ENCODE assay signal across 21 cellular contexts in the genomic region with DNA sequence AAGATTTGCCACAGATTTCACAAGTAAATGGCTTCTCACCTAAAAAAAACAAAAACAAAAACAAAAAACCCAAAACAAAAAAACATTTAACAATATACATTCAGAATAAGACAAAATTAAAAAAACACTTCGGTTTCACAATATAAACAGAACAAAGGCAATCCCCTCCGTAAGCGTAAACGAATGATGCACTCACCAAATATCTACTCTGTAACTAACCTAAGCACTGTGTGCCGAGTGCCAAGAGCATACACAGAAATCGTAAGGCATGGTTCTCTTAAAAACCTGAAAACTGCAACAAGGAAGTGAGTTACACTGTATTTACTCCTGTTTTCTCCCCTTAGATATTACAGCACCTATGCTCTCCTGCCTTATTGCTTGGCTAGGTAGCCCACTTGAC. TPM values are rescaled to one million over a fixed set of nuclear protein-coding genes. Genes with fewer than 3 reads are reported as not detected.
DNase-seq lines count a peak whose midpoint lies in the region; ATAC-seq and TF ChIP-seq lines count a peak whose summit lies in the region.
"Had no signal": no experiment of that assay in that cellular context is flagged by ENCODE, and none has a peak within 500 bp of the region (broad histone marks: within the 10 kb centered on the region; RNA-seq: fewer than 3 reads in every experiment).

No MANE protein-coding gene starts in this region.

- peaks cover 6% of the 10 kb centered on the region for H3K4me1 ChIP-seq in CD8-positive, alpha-beta memory T cell (ENCODE audit: insufficient read depth, low read length)
- H3K4me1 ChIP-seq in effector memory CD4-positive, alpha-beta T cell (ENCODE audit: control insufficient read depth, insufficient read depth, low read length, poor library complexity, severe bottlenecking), result no peaks in the 10 kb centered on the region
- no peaks in the 10 kb centered on the region for H3K4me1 ChIP-seq in A673 (ENCODE audit: insufficient read depth, low read length, poor library complexity, severe bottlenecking)

- no peak for TF ChIP-seq CTCF in A673 (conservative IDR thresholded peaks at IDR 0.05; ENCODE audit: low read depth, low read length)

- CTCF ChIA-PET in CD8-positive, alpha-beta memory T cell (lab: Charles Lee), result no interaction called here
- CTCF ChIA-PET in A673 (lab: Charles Lee), result no interaction called here

- H3K27me3 ChIP-seq in CD8-positive, alpha-beta memory T cell (ENCODE audit: insufficient read depth, low read length, poor library complexity, severe bottlenecking), result no peaks in the 10 kb centered on the region
- H3K27me3 ChIP-seq in effector memory CD4-positive, alpha-beta T cell (replicated peaks; ENCODE audit: control insufficient read depth, insufficient read depth, low read length, poor library complexity, severe bottlenecking), result no peaks in the 10 kb centered on the region
- no peaks in the 10 kb centered on the region for H3K27me3 ChIP-seq in A673 (replicated peaks; ENCODE audit: insufficient read depth, low read depth, low read length, poor library complexity)
- H3K27me3 ChIP-seq: BLaER1 had no signal

- H3K27ac ChIP-seq in CD8-positive, alpha-beta memory T cell (ENCODE audit: low read depth, low read length), result no peak overlapping the region
- no peak overlapping the region for H3K27ac ChIP-seq in effector memory CD4-positive, alpha-beta T cell (ENCODE audit: insufficient read depth, low read length, poor library complexity, severe bottlenecking)
- H3K27ac ChIP-seq in A673 (ENCODE audit: low read depth, low read length, poor library complexity, severe bottlenecking), result no peak overlapping the region
- H3K27ac ChIP-seq: BLaER1 had no signal

- POLR2A ChIA-PET in CD8-positive, alpha-beta memory T cell (lab: Charles Lee), result no interaction called here
- POLR2A ChIA-PET in A673 (lab: Charles Lee; ENCODE audit: low non-redundant PET), result no interaction called here

- no peak for ATAC-seq in activated T-cell treated with anti-CD3 and anti-CD28 coated beads, Interleukin-2, amount 50 U/mL, for 4 hours
- no peak for ATAC-seq in stimulated activated effector memory CD8-positive, alpha-beta T cell treated with anti-CD3 and anti-CD28 coated beads, Interleukin-12 subunit alpha, Interleukin-12 subunit beta, amount 100 ng/mL, for 72 hours
- ATAC-seq: GM23338, HCT116 had no signal

- no peak overlapping the region for H3K4me3 Mint-ChIP-seq in activated T-cell treated with anti-CD3 and anti-CD28 coated beads, Interleukin-2, amount 50 U/mL, for 24 hours
- no peak overlapping the region for H3K4me3 Mint-ChIP-seq in activated T-cell treated with anti-CD3 and anti-CD28 coated beads, Interleukin-2, amount 50 U/mL, for 4 hours
- H3K4me3 Mint-ChIP-seq in CD8-positive, alpha-beta memory T cell, result no peak overlapping the region
- no peak overlapping the region for H3K4me3 Mint-ChIP-seq in stimulated activated effector memory CD8-positive, alpha-beta T cell treated with anti-CD3 and anti-CD28 coated beads, Interleukin-12 subunit alpha, Interleukin-12 subunit beta, amount 100 ng/mL, for 72 hours
- H3K4me3 Mint-ChIP-seq: GM23338, IgD-negative memory B cell had no signal

- no peaks in the 10 kb centered on the region for H3K27me3 Mint-ChIP-seq in activated T-cell treated with anti-CD3 and anti-CD28 coated beads, Interleukin-2, amount 50 U/mL, for 24 hours
- H3K27me3 Mint-ChIP-seq in activated T-cell treated with anti-CD3 and anti-CD28 coated beads, Interleukin-2, amount 50 U/mL, for 4 hours (ENCODE audit: low read depth), result no peaks in the 10 kb centered on the region
- H3K27me3 Mint-ChIP-seq in CD8-positive, alpha-beta memory T cell, result no peaks in the 10 kb centered on the region
- H3K27me3 Mint-ChIP-seq: IgD-negative memory B cell had no signal

- H3K27ac Mint-ChIP-seq in activated T-cell treated with anti-CD3 and anti-CD28 coated beads, Interleukin-2, amount 50 U/mL, for 24 hours, result peak overlapping the region; percentile 32
- peak overlapping the region in 5 of 8 donors; percentile 3 to 61 (median 35) for H3K27ac Mint-ChIP-seq in CD8-positive, alpha-beta memory T cell
- peak overlapping the region; percentile 1 for H3K27ac Mint-ChIP-seq in stimulated activated effector memory CD8-positive, alpha-beta T cell treated with anti-CD3 and anti-CD28 coated beads, Interleukin-12 subunit alpha, Interleukin-12 subunit beta, amount 100 ng/mL, for 72 hours
- H3K27ac Mint-ChIP-seq: GM23338 had no signal

- H3K9me3 ChIP-seq in CD8-positive, alpha-beta memory T cell (ENCODE audit: low read length), result no peaks in the 10 kb centered on the region
- no peaks in the 10 kb centered on the region for H3K9me3 ChIP-seq in effector memory CD4-positive, alpha-beta T cell (ENCODE audit: control insufficient read depth, low read length)
- H3K9me3 ChIP-seq in A673 (ENCODE audit: low read depth, low read length, poor library complexity, severe bottlenecking), result no peaks in the 10 kb centered on the region
- H3K9me3 ChIP-seq: BLaER1 had no signal

- peaks cover 99% of the 10 kb centered on the region for H3K36me3 Mint-ChIP-seq in activated T-cell treated with anti-CD3 and anti-CD28 coated beads, Interleukin-2, amount 50 U/mL, for 24 hours (ENCODE audit: low read depth)
- peaks cover 63% of the 10 kb centered on the region for H3K36me3 Mint-ChIP-seq in activated T-cell treated with anti-CD3 and anti-CD28 coated beads, Interleukin-2, amount 50 U/mL, for 4 hours (ENCODE audit: insufficient read depth)
- H3K36me3 Mint-ChIP-seq in CD8-positive, alpha-beta memory T cell, result peaks cover 10 to 93% (median 42%) of the 10 kb centered on the region in 3 donors
- peaks cover 100% of the 10 kb centered on the region for H3K36me3 Mint-ChIP-seq in stimulated activated effector memory CD8-positive, alpha-beta T cell treated with anti-CD3 and anti-CD28 coated beads, Interleukin-12 subunit alpha, Interleukin-12 subunit beta, amount 100 ng/mL, for 72 hours

- peaks cover 69% of the 10 kb centered on the region for H3K4me1 Mint-ChIP-seq in activated T-cell treated with anti-CD3 and anti-CD28 coated beads, Interleukin-2, amount 50 U/mL, for 24 hours (ENCODE audit: low read depth)
- peaks cover 49% of the 10 kb centered on the region for H3K4me1 Mint-ChIP-seq in activated T-cell treated with anti-CD3 and anti-CD28 coated beads, Interleukin-2, amount 50 U/mL, for 4 hours (ENCODE audit: low read depth)
- peaks cover 39 to 79% (median 70%) of the 10 kb centered on the region in 3 donors for H3K4me1 Mint-ChIP-seq in CD8-positive, alpha-beta memory T cell
- peaks cover 38% of the 10 kb centered on the region for H3K4me1 Mint-ChIP-seq in stimulated activated effector memory CD8-positive, alpha-beta T cell treated with anti-CD3 and anti-CD28 coated beads, Interleukin-12 subunit alpha, Interleukin-12 subunit beta, amount 100 ng/mL, for 72 hours
- H3K4me1 Mint-ChIP-seq: GM23338 had no signal

- intact Hi-C loops in A673 (cut with micrococcal nuclease; ENCODE audit: unreplicated experiment), result no loop called here

- H3K9me3 Mint-ChIP-seq in activated T-cell treated with anti-CD3 and anti-CD28 coated beads, Interleukin-2, amount 50 U/mL, for 24 hours, result no peaks in the 10 kb centered on the region
- H3K9me3 Mint-ChIP-seq in activated T-cell treated with anti-CD3 and anti-CD28 coated beads, Interleukin-2, amount 50 U/mL, for 4 hours, result no peaks in the 10 kb centered on the region
- no peaks in the 10 kb centered on the region for H3K9me3 Mint-ChIP-seq in CD8-positive, alpha-beta memory T cell
- H3K9me3 Mint-ChIP-seq in stimulated activated effector memory CD8-positive, alpha-beta T cell treated with anti-CD3 and anti-CD28 coated beads, Interleukin-12 subunit alpha, Interleukin-12 subunit beta, amount 100 ng/mL, for 72 hours, result no peaks in the 10 kb centered on the region
- H3K9me3 Mint-ChIP-seq: GM23338, IgD-negative memory B cell had no signal

- no peak for DNase-seq in activated T-cell treated with anti-CD3 and anti-CD28 coated beads, Interleukin-2, amount 50 U/mL, for 24 hours
- no peak for DNase-seq in activated T-cell treated with anti-CD3 and anti-CD28 coated beads, Interleukin-2, amount 50 U/mL, for 4 hours
- DNase-seq in CD8-positive, alpha-beta memory T cell, result no peak
- DNase-seq in fibroblast of peridontal ligament (ENCODE audit: extremely low read depth) (peak; percentile 17), COLO829 (ENCODE audit: low spot score) (no peak), A673 (ENCODE audit: low spot score) (no peak)
- DNase-seq in stimulated activated effector memory CD8-positive, alpha-beta T cell treated with anti-CD3 and anti-CD28 coated beads, Interleukin-12 subunit alpha, Interleukin-12 subunit beta, amount 100 ng/mL, for 72 hours (ENCODE audit: low spot score in 2 of 2), result no peak
- no peak for DNase-seq in effector memory CD4-positive, alpha-beta T cell
- DNase-seq: Calu3, Karpas-422, NCI-H1417 treated with DMSO at 0.1 percent for 48 hours, NCI-H187 treated with DMSO at 0.1 percent for 48 hours, NCI-H2227 treated with DMSO at 0.1 percent for 48 hours, NCI-H510A treated with DMSO at 0.1 percent for 48 hours, NCI-H774, OCI-M1, SHP77 had no signal

- no peak overlapping the region for H3K4me3 ChIP-seq in CD8-positive, alpha-beta memory T cell (ENCODE audit: low read length)
- no peak overlapping the region for H3K4me3 ChIP-seq in effector memory CD4-positive, alpha-beta T cell (ENCODE audit: insufficient read depth, low read depth, low read length, poor library complexity, severe bottlenecking)
- no peak overlapping the region for H3K4me3 ChIP-seq in A673 (ENCODE audit: low read depth, low read length, poor library complexity, severe bottlenecking)
- H3K4me3 ChIP-seq: BLaER1, GM23338 had no signal

- no TSS peak for BruUV-seq in A673 (replicated peaks; lab: Mats Ljungman, UMichigan)

- H3K36me3 ChIP-seq in CD8-positive, alpha-beta memory T cell (ENCODE audit: insufficient read depth, low read length), result peaks cover 47% of the 10 kb centered on the region
- H3K36me3 ChIP-seq in effector memory CD4-positive, alpha-beta T cell (ENCODE audit: control insufficient read depth, insufficient read depth, low read length), result peaks cover 76% of the 10 kb centered on the region
- H3K36me3 ChIP-seq in A673 (ENCODE audit: insufficient read depth, low read length, poor library complexity, severe bottlenecking), result peaks cover 72% of the 10 kb centered on the region

RNA-seq across cellular contexts. Expression of gene MICAL1, which starts 12.1 kb away (rescaled TPM):
- total RNA-seq in activated T-cell treated with anti-CD3 and anti-CD28 coated beads, Interleukin-2, amount 50 U/mL, for 4 hours, result 10 to 100 TPM in 2 of 3 donors, 1 to 10 TPM in 1; 7.6 to 12.5 (median 12.4) TPM
- total RNA-seq in CD8-positive, alpha-beta memory T cell, result 10 to 100 TPM; 33.2 to 34.7 TPM
- polyA plus RNA-seq in CD8-positive, alpha-beta memory T cell, result 18.8 TPM
- total RNA-seq in A673 (2021), result 4.8 and 8.1 TPM in 2 replicates

RNA-seq across cellular contexts. Expression of gene ZBTB24, which starts 15.3 kb away (rescaled TPM):
- total RNA-seq in activated T-cell treated with anti-CD3 and anti-CD28 coated beads, Interleukin-2, amount 50 U/mL, for 4 hours, result 10 to 100 TPM; 13.9 to 15.5 (median 14.8) TPM
- 10 to 100 TPM; 19.5 to 19.9 TPM for total RNA-seq in CD8-positive, alpha-beta memory T cell
- polyA plus RNA-seq in CD8-positive, alpha-beta memory T cell, result 7.5 TPM
- total RNA-seq in A673 (2021), result 12.9 and 15.5 TPM in 2 replicates

RNA-seq across cellular contexts. Expression of gene SMPD2, which starts 27.2 kb away (rescaled TPM):
- total RNA-seq in activated T-cell treated with anti-CD3 and anti-CD28 coated beads, Interleukin-2, amount 50 U/mL, for 4 hours, result 10 to 100 TPM; 12.5 to 19.4 (median 15.6) TPM
- total RNA-seq in CD8-positive, alpha-beta memory T cell, result 10 to 100 TPM; 15.1 to 15.8 TPM
- polyA plus RNA-seq in CD8-positive, alpha-beta memory T cell, result 9.4 TPM
- 8.6 and 11.6 TPM in 2 replicates for total RNA-seq in A673 (2021)

RNA-seq across cellular contexts. Expression of gene PPIL6, which starts 27.3 kb away (rescaled TPM):
- under 1 TPM; 0.13 to 0.46 (median 0.27) TPM for total RNA-seq in activated T-cell treated with anti-CD3 and anti-CD28 coated beads, Interleukin-2, amount 50 U/mL, for 4 hours
- under 1 TPM in 1 of 2 experiments, not detected in 1; 0.13 TPM for total RNA-seq in CD8-positive, alpha-beta memory T cell
- polyA plus RNA-seq in CD8-positive, alpha-beta memory T cell, result 0.46 TPM
- total RNA-seq in A673 (2021), result 1.8 and 2.6 TPM in 2 replicates
